8 cellular contexts compared by ENCODE assay signal in genomic region chr18:54983041-54983686, GRCh38. TPM values are rescaled to one million over a fixed set of nuclear protein-coding genes. Genes with fewer than 3 reads are reported as not detected.
DNase-seq lines count a peak whose midpoint lies in the region; ATAC-seq and TF ChIP-seq lines count a peak whose summit lies in the region.

No MANE protein-coding gene starts in this region.

- H3K27me3 Mint-ChIP-seq in activated T-helper 2 cell treated with anti-CD3 and anti-CD28 coated beads, Interferon-gamma antibody, Interleukin-2, Interleukin-4, amounts not matched to agents 10 μg/mL and 5 μg/mL and 100 μg/mL, durations not matched to agents 14 hours and 24 hours and 36 hours (ENCODE audit: low read depth), result peaks cover 16% of the 10 kb centered on the region
- peaks cover 7% of the 10 kb centered on the region for H3K27me3 Mint-ChIP-seq in T-helper 2 cell treated with Interferon-gamma antibody and Interleukin-4, amounts not matched to agents 5 μg/mL and 100 μg/mL, for 36 hours (ENCODE audit: low read depth)

- H3K4me3 Mint-ChIP-seq in activated T-helper 2 cell treated with anti-CD3 and anti-CD28 coated beads, Interferon-gamma antibody, Interleukin-2, Interleukin-4, amounts not matched to agents 10 μg/mL and 5 μg/mL and 100 μg/mL, durations not matched to agents 14 hours and 24 hours and 36 hours (ENCODE audit: low read depth), result no peak overlapping the region
- H3K4me3 Mint-ChIP-seq in T-helper 2 cell treated with Interferon-gamma antibody and Interleukin-4, amounts not matched to agents 5 μg/mL and 100 μg/mL, for 36 hours, result no peak overlapping the region

- no peak overlapping the region for H3K27ac ChIP-seq in OCI-LY3 (ENCODE audit: low read length)
- H3K27ac ChIP-seq in mesenchymal stem cell (ENCODE audit: low read length, poor library complexity, severe bottlenecking), result no peak overlapping the region

- H4K8ac ChIP-seq in mesenchymal stem cell (ENCODE audit: low read length), result no peak overlapping the region

- H3K36me3 Mint-ChIP-seq in activated T-helper 2 cell treated with anti-CD3 and anti-CD28 coated beads, Interferon-gamma antibody, Interleukin-2, Interleukin-4, amounts not matched to agents 10 μg/mL and 5 μg/mL and 100 μg/mL, durations not matched to agents 14 hours and 24 hours and 36 hours (ENCODE audit: low read depth), result no peaks in the 10 kb centered on the region
- no peaks in the 10 kb centered on the region for H3K36me3 Mint-ChIP-seq in T-helper 2 cell treated with Interferon-gamma antibody and Interleukin-4, amounts not matched to agents 5 μg/mL and 100 μg/mL, for 36 hours (ENCODE audit: low read depth)

- intact Hi-C loops in activated T-helper 2 cell treated with anti-CD3 and anti-CD28 coated beads, Interferon-gamma antibody, Interleukin-2, Interleukin-4, amounts not matched to agents 10 μg/mL and 5 μg/mL and 100 μg/mL, durations not matched to agents 14 hours and 24 hours and 36 hours (cut with micrococcal nuclease), result loop anchor here (1.0 to 5.0 kb wide), 4 partner anchors 131 to 541 kb away; no protein-coding TSS in a partner anchor

- peak overlapping the region in 1 of 2 experiments; percentile 91 for H2BK12ac ChIP-seq in mesenchymal stem cell (ENCODE audit: low read length in 2 of 2)

- H3K4me2 ChIP-seq in OCI-LY3 (ENCODE audit: low read length) (peak overlapping the region; percentile 35), mesenchymal stem cell (ENCODE audit: low read length, poor library complexity, severe bottlenecking) (no peak overlapping the region)

- H3K36me3 ChIP-seq in OCI-LY3 (replicated peaks; ENCODE audit: low read depth, low read length), result no peaks in the 10 kb centered on the region
- no peaks in the 10 kb centered on the region for H3K36me3 ChIP-seq in mesenchymal stem cell (ENCODE audit: control insufficient read depth in 1 of 2, insufficient read depth in 2 of 2, low read depth in 1 of 2, low read length in 2 of 2)

- no peaks in the 10 kb centered on the region for H3K9me3 Mint-ChIP-seq in activated T-helper 2 cell treated with anti-CD3 and anti-CD28 coated beads, Interferon-gamma antibody, Interleukin-2, Interleukin-4, amounts not matched to agents 10 μg/mL and 5 μg/mL and 100 μg/mL, durations not matched to agents 14 hours and 24 hours and 36 hours
- no peaks in the 10 kb centered on the region for H3K9me3 Mint-ChIP-seq in T-helper 2 cell treated with Interferon-gamma antibody and Interleukin-4, amounts not matched to agents 5 μg/mL and 100 μg/mL, for 36 hours

- no peak overlapping the region for H3K9ac ChIP-seq in OCI-LY3 (ENCODE audit: low read length)
- H3K9ac ChIP-seq in mesenchymal stem cell (ENCODE audit: low read length), result peak overlapping the region; percentile 43

- H3K4me1 Mint-ChIP-seq in activated T-helper 2 cell treated with anti-CD3 and anti-CD28 coated beads, Interferon-gamma antibody, Interleukin-2, Interleukin-4, amounts not matched to agents 10 μg/mL and 5 μg/mL and 100 μg/mL, durations not matched to agents 14 hours and 24 hours and 36 hours (ENCODE audit: low read depth), result peaks cover 4% of the 10 kb centered on the region
- H3K4me1 Mint-ChIP-seq in T-helper 2 cell treated with Interferon-gamma antibody and Interleukin-4, amounts not matched to agents 5 μg/mL and 100 μg/mL, for 36 hours (ENCODE audit: low read depth), result peaks cover 5% of the 10 kb centered on the region

- H3K23ac ChIP-seq in mesenchymal stem cell (ENCODE audit: low read length in 2 of 2), result no peak overlapping the region

- no peak overlapping the region for H3K27ac Mint-ChIP-seq in activated T-helper 2 cell treated with anti-CD3 and anti-CD28 coated beads, Interferon-gamma antibody, Interleukin-2, Interleukin-4, amounts not matched to agents 10 μg/mL and 5 μg/mL and 100 μg/mL, durations not matched to agents 14 hours and 24 hours and 36 hours
- no peak overlapping the region for H3K27ac Mint-ChIP-seq in T-helper 2 cell treated with Interferon-gamma antibody and Interleukin-4, amounts not matched to agents 5 μg/mL and 100 μg/mL, for 36 hours

- H4K91ac ChIP-seq in mesenchymal stem cell (ENCODE audit: low read length), result peak overlapping the region; percentile 70

- H2AK5ac ChIP-seq in mesenchymal stem cell (ENCODE audit: low read length, severe bottlenecking), result no peak overlapping the region

- H4K20me1 ChIP-seq in OCI-LY3 (ENCODE audit: insufficient read depth, low read length), result no peaks in the 10 kb centered on the region

- no peaks in the 10 kb centered on the region for H3K79me1 ChIP-seq in mesenchymal stem cell (replicated peaks; ENCODE audit: low read length, poor library complexity, severe bottlenecking)

- no peaks in the 10 kb centered on the region for H3K79me2 ChIP-seq in OCI-LY3 (ENCODE audit: low read length)

- H3K4me3 ChIP-seq in OCI-LY3 (ENCODE audit: low read length) (peak overlapping the region; percentile 8; the same call in 1 of the 2 replicates), mesenchymal stem cell (ENCODE audit: insufficient read depth in 1 of 2, low read depth in 1 of 2, low read length in 2 of 2) (no peak overlapping the region)

- no peak overlapping the region for H2BK15ac ChIP-seq in mesenchymal stem cell (ENCODE audit: low read depth, poor library complexity, severe bottlenecking)

- H3K27me3 ChIP-seq in OCI-LY3 (ENCODE audit: low read depth, low read length) (no peaks in the 10 kb centered on the region), mesenchymal stem cell (ENCODE audit: control insufficient read depth in 1 of 2, insufficient read depth in 1 of 2, low read length in 2 of 2) (no peaks in the 10 kb centered on the region)

- H2BK5ac ChIP-seq in mesenchymal stem cell (ENCODE audit: low read depth, low read length, poor library complexity, severe bottlenecking), result no peak overlapping the region

- DNase-seq in DMS114 treated with DMSO at 0.1 percent for 48 hours (lab: John Stamatoyannopoulos, UW; ENCODE audit: unreplicated experiment) (peak; percentile 51), HS-5 (ENCODE audit: low read depth) (peak; percentile 22), dedifferentiated amniotic fluid mesenchymal stem cell (ENCODE audit: extremely low spot score) (peak; percentile 75), mesenchymal stem cell (peak; percentile 85)
- no peak for DNase-seq in activated T-helper 2 cell treated with anti-CD3 and anti-CD28 coated beads, Interferon-gamma antibody, Interleukin-2, Interleukin-4, amounts not matched to agents 10 μg/mL and 5 μg/mL and 100 μg/mL, durations not matched to agents 14 hours and 24 hours and 36 hours (ENCODE audit: low spot score)
- no peak for DNase-seq in T-helper 2 cell treated with Interferon-gamma antibody and Interleukin-4, amounts not matched to agents 5 μg/mL and 100 μg/mL, for 36 hours (ENCODE audit: low spot score)

- WGBS in mesenchymal stem cell, result 14% methylated on average over 9 of the region's 9 CpGs

- H3K9me3 ChIP-seq in OCI-LY3 (ENCODE audit: insufficient read depth, low read length) (no peaks in the 10 kb centered on the region), mesenchymal stem cell (ENCODE audit: control insufficient read depth, low read length) (no peaks in the 10 kb centered on the region)

- peak; percentile 99 for TF ChIP-seq CTCF in OCI-LY3 (IDR thresholded peaks at IDR 0.05; ENCODE audit: low read depth, low read length)

- peak overlapping the region in 1 of 2 experiments; percentile 65 for H3K4ac ChIP-seq in mesenchymal stem cell (ENCODE audit: low read depth in 1 of 2, low read length in 2 of 2)

- H2AFZ ChIP-seq in OCI-LY3 (ENCODE audit: low read depth, low read length) (peak overlapping the region; percentile 15; the same call in 1 of the 2 replicates), mesenchymal stem cell (ENCODE audit: low read depth, low read length) (no peak overlapping the region)

- H3K4me1 ChIP-seq in OCI-LY3 (ENCODE audit: low read length) (peaks cover 4% of the 10 kb centered on the region; the same call in 1 of the 2 replicates), mesenchymal stem cell (ENCODE audit: control insufficient read depth, insufficient read depth, low read depth, low read length) (no peaks in the 10 kb centered on the region)

- no peak overlapping the region for H3K14ac ChIP-seq in mesenchymal stem cell (ENCODE audit: low read length in 2 of 2)

- peak overlapping the region; percentile 3 for H2BK120ac ChIP-seq in mesenchymal stem cell (ENCODE audit: low read depth, low read length)

- ATAC-seq in GM19397 (IDR thresholded peaks at IDR 0.05; ENCODE audit: unreplicated experiment), result peak; percentile 51

- H3K18ac ChIP-seq in mesenchymal stem cell (ENCODE audit: low read depth in 1 of 2, low read length in 2 of 2), result peak overlapping the region in 1 of 2 experiments; percentile 28

RNA-seq across cellular contexts. Expression of gene CCDC68, which starts 23.9 kb away (rescaled TPM):
- polyA plus RNA-seq in mesenchymal stem cell (2013, experiment 1 of 2), result 155 TPM
- 147 TPM for polyA plus RNA-seq in mesenchymal stem cell (2013, experiment 2 of 2)
- total RNA-seq in activated T-helper 2 cell treated with anti-CD3 and anti-CD28 coated beads, Interferon-gamma antibody, Interleukin-2, Interleukin-4, amounts not matched to agents 10 μg/mL and 5 μg/mL and 100 μg/mL, durations not matched to agents 14 hours and 24 hours and 36 hours, result not detected in 2 replicates

Comparison
In these comparisons a context has a peak if more than half of its experiments do, and no peak if none do; other contexts are left out.
1. DNase-seq: peak in DMS114 treated with DMSO at 0.1 percent for 48 hours (single experiment), HS-5 (single experiment), dedifferentiated amniotic fluid mesenchymal stem cell (single experiment) and mesenchymal stem cell (single experiment); none in activated T-helper 2 cell treated with anti-CD3 and anti-CD28 coated beads, Interferon-gamma antibody, Interleukin-2, Interleukin-4, amounts not matched to agents 10 μg/mL and 5 μg/mL and 100 μg/mL, durations not matched to agents 14 hours and 24 hours and 36 hours (single experiment) and T-helper 2 cell treated with Interferon-gamma antibody and Interleukin-4, amounts not matched to agents 5 μg/mL and 100 μg/mL, for 36 hours (single experiment).